9 cellular contexts compared by ENCODE assay signal in the genomic region with DNA sequence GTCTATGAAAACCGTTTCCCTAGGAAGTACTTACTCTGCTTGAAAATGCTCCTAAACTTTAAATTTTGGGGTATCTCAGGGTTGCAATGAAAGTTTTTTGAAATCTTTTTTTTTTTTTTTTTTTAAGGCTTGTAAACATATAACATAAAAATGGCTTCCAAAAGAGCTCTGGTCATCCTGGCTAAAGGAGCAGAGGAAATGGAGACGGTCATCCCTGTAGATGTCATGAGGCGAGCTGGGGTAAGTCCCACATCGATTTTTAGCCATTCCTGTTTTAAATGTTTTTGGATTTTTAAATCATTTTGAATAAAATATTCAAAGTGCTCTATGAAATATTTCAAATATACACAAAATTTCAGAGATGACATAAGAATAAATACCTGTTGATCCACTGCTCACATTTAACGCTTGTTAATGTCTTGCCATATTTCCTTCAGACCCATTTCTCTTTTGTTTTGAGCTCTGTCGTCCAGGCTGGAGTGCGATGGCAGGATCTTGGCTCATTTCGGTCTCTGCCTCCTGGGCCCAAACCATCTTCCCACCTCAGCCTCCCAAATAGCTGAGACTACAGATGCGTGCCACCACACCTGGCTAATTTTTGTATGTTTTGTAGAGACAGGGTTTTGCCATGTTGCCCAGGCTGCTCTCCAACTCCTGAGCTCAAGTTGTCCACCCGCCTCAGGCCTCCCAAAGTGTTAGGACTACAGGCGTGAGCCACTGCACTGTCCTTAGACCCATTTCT. TPM values are rescaled to one million over a fixed set of nuclear protein-coding genes. Genes with fewer than 3 reads are reported as not detected.
DNase-seq lines count a peak whose midpoint lies in the region; ATAC-seq, FAIRE-seq and TF ChIP-seq lines count a peak whose summit lies in the region.
"Had no signal": no experiment of that assay in that cellular context is flagged by ENCODE, and none has a peak within 500 bp of the region (broad histone marks: within the 10 kb centered on the region; RNA-seq: fewer than 3 reads in every experiment).

No MANE protein-coding gene starts in this region.

- WGBS in A549 (ENCODE audit: missing lambda C conversion rate): 81% methylated on average over 11 of the region's 11 CpGs
- WGBS in mesenchymal stem cell: 92% methylated on average over 9 of the region's 11 CpGs

- H4K91ac ChIP-seq in mesenchymal stem cell (ENCODE audit: low read length): no peak overlapping the region

- H3K79me1 ChIP-seq in mesenchymal stem cell (replicated peaks; ENCODE audit: low read length, poor library complexity, severe bottlenecking): peaks cover 5% of the 10 kb centered on the region

- no peak for TF ChIP-seq POLR2A in A549 (IDR thresholded peaks at IDR 0.05; ENCODE audit: low read length)

- intact Hi-C loops in ascending aorta (cut with DNase I): no loop called here

- no peak overlapping the region for H3K14ac ChIP-seq in mesenchymal stem cell (ENCODE audit: low read length in 2 of 2)

- H2AK5ac ChIP-seq in mesenchymal stem cell (ENCODE audit: low read length, severe bottlenecking): no peak overlapping the region

- H2BK15ac ChIP-seq in mesenchymal stem cell (ENCODE audit: low read depth, poor library complexity, severe bottlenecking): no peak overlapping the region

- peak overlapping the region; percentile 96 for H3K4me3 ChIP-seq in A549
- H3K4me3 ChIP-seq in HEK293 (ENCODE audit: low read depth, low read length): peak overlapping the region; percentile 80
- peak overlapping the region; percentile 72 for H3K4me3 ChIP-seq in ascending aorta
- peak overlapping the region in 1 of 2 experiments; percentile 96 for H3K4me3 ChIP-seq in mesenchymal stem cell (ENCODE audit: insufficient read depth in 1 of 2, low read depth in 1 of 2, low read length in 2 of 2)

- H3K9ac ChIP-seq in mesenchymal stem cell (ENCODE audit: low read length): peak overlapping the region; percentile 90

- H3K27ac ChIP-seq in A549: peak overlapping the region; percentile 91 to 99; a peak in 4 of 6 replicates
- no peak overlapping the region for H3K27ac ChIP-seq in HEK293 (ENCODE audit: extremely low read depth, low read depth, low read length)
- H3K27ac ChIP-seq in ascending aorta: peak overlapping the region; percentile 90 to 91
- no peak overlapping the region for H3K27ac ChIP-seq in mesenchymal stem cell (ENCODE audit: low read length, poor library complexity, severe bottlenecking)

- ATAC-seq in A549: no peak
- no peak for ATAC-seq in GM21786 (IDR thresholded peaks at IDR 0.05; ENCODE audit: unreplicated experiment)
- no peak for ATAC-seq in HG02763 (IDR thresholded peaks at IDR 0.05; ENCODE audit: unreplicated experiment)

- H3K4me1 ChIP-seq in A549 (peaks cover 10% of the 10 kb centered on the region; the same call in 1 of the 3 replicates), HEK293 (ENCODE audit: control insufficient read depth, insufficient read depth, low read length) (no peaks in the 10 kb centered on the region), ascending aorta (peaks cover 0 to 53% of the 10 kb centered on the region in 2 donors), mesenchymal stem cell (ENCODE audit: control insufficient read depth, insufficient read depth, low read depth, low read length) (peaks cover 6% of the 10 kb centered on the region)

- CTCF ChIA-PET in A549 (lab: Yijun Ruan, JAX) (interaction anchor here (0.6 to 2.7 kb wide), 5 partner anchors 10 to 367 kb away, joined by 3 to 16 read pairs (median 3); no protein-coding TSS in a partner anchor), HEK293 (lab: Yijun Ruan, JAX) (interaction anchor here (0.6 to 1.3 kb wide), 3 partner anchors 12 to 91 kb away, joined by 3 to 9 read pairs (median 4); no protein-coding TSS in a partner anchor)

- TF ChIP-seq EP300 in A549 (IDR thresholded peaks at IDR 0.05): no peak

- H2BK12ac ChIP-seq in mesenchymal stem cell (ENCODE audit: low read length in 2 of 2): no peak overlapping the region

- no peak for TF ChIP-seq CTCF in A549 (IDR thresholded peaks at IDR 0.05)
- no peak for TF ChIP-seq CTCF in HEK293 (tag by site-specific recombination; IDR thresholded peaks at IDR 0.05)
- TF ChIP-seq CTCF in ascending aorta (IDR thresholded peaks at IDR 0.05): no peak

- H2BK120ac ChIP-seq in mesenchymal stem cell (ENCODE audit: low read depth, low read length): no peak overlapping the region

- POLR2A ChIA-PET in A549 (lab: Yijun Ruan, JAX) (interaction anchor here (0.6 to 0.7 kb wide), 2 partner anchors 44 to 297 kb away, joined by 3 read pairs; no protein-coding TSS in a partner anchor), HEK293 (lab: Yijun Ruan, JAX) (interaction anchor here (0.5 to 1.6 kb wide), 6 partner anchors 13 to 855 kb away, joined by 3 to 7 read pairs (median 6); a partner anchor contains a TSS)

- no peak for DNase-seq in A549 (ENCODE audit: low read depth in 1 of 2, low spot score in 1 of 2)
- DNase-seq in ascending aorta (ENCODE audit: low spot score in 2 of 2): peak in 1 of 2 donors; percentile 45
- no peak for DNase-seq in mesenchymal stem cell
- DNase-seq in NOMO-1 (lab: John Stamatoyannopoulos, UW; ENCODE audit: unreplicated experiment in 2 of 2): no peak
- no peak for DNase-seq in NCI-H345 treated with DMSO at 0.1 percent for 48 hours (lab: John Stamatoyannopoulos, UW; ENCODE audit: unreplicated experiment)

- no peak overlapping the region for H3K18ac ChIP-seq in mesenchymal stem cell (ENCODE audit: low read depth in 1 of 2, low read length in 2 of 2)

- H2AFZ ChIP-seq in mesenchymal stem cell (ENCODE audit: low read depth, low read length): no peak overlapping the region

- H3K27me3 ChIP-seq in ascending aorta: no peaks in the 10 kb centered on the region
- no peaks in the 10 kb centered on the region for H3K27me3 ChIP-seq in mesenchymal stem cell (ENCODE audit: control insufficient read depth in 1 of 2, insufficient read depth in 1 of 2, low read length in 2 of 2)

- H3K23ac ChIP-seq in mesenchymal stem cell (ENCODE audit: low read length in 2 of 2): no peak overlapping the region

- FAIRE-seq in A549 (lab: Jason Lieb, UNC): no peak
- FAIRE-seq: TTC549 had no signal

- TF ChIP-seq RAD21 in A549 (conservative IDR thresholded peaks at IDR 0.05 in 1 of 2, IDR thresholded peaks at IDR 0.05 in 1 of 2): no peak

- peak overlapping the region; percentile 84 for H3K4me2 ChIP-seq in A549
- H3K4me2 ChIP-seq in mesenchymal stem cell (ENCODE audit: low read length, poor library complexity, severe bottlenecking): peak overlapping the region; percentile 45

- peaks cover 43 to 51% of the 10 kb centered on the region in 2 experiments for H3K36me3 ChIP-seq in HEK293 (ENCODE audit: control insufficient read depth in 2 of 2, insufficient read depth in 1 of 2, low read length in 2 of 2)
- peaks cover 24 to 27% of the 10 kb centered on the region in 2 donors for H3K36me3 ChIP-seq in ascending aorta
- H3K36me3 ChIP-seq in mesenchymal stem cell (ENCODE audit: control insufficient read depth in 1 of 2, insufficient read depth in 2 of 2, low read depth in 1 of 2, low read length in 2 of 2): peaks cover 21 to 48% of the 10 kb centered on the region in 2 experiments

- no peak overlapping the region for H2BK5ac ChIP-seq in mesenchymal stem cell (ENCODE audit: low read depth, low read length, poor library complexity, severe bottlenecking)

- H3K4ac ChIP-seq in mesenchymal stem cell (ENCODE audit: low read depth in 1 of 2, low read length in 2 of 2): no peak overlapping the region

- H3K9me3 ChIP-seq in A549 (no peaks in the 10 kb centered on the region), HEK293 (ENCODE audit: control insufficient read depth, insufficient read depth, low read depth, low read length) (no peaks in the 10 kb centered on the region), ascending aorta (no peaks in the 10 kb centered on the region), mesenchymal stem cell (ENCODE audit: control insufficient read depth, low read length) (no peaks in the 10 kb centered on the region)

- no peak overlapping the region for H4K8ac ChIP-seq in mesenchymal stem cell (ENCODE audit: low read length)

TF ChIP-seq in A549, 52 proteins besides CTCF, POLR2A, EP300 and RAD21 (continues in another document):
- TF ChIP-seq GATA3 (IDR thresholded peaks at IDR 0.05; ENCODE audit: borderline replicate concordance) (no peak), HOXB13 (CRISPR knock-in tag; IDR thresholded peaks at IDR 0.05; ENCODE audit: low read depth) (no peak)
- TF ChIP-seq, protein P1, sequence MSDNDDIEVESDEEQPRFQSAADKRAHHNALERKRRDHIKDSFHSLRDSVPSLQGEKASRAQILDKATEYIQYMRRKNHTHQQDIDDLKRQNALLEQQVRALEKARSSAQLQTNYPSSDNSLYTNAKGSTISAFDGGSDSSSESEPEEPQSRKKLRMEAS (IDR thresholded peaks at IDR 0.05): no peak

TF ChIP-seq in HEK293, 187 proteins besides CTCF, POLR2A, EP300 and RAD21:
- no peak for TF ChIP-seq ZNF571 (tag by site-specific recombination; IDR thresholded peaks at IDR 0.05)
- no peak for TF ChIP-seq ZNF239 (tag by site-specific recombination; IDR thresholded peaks at IDR 0.05)
- TF ChIP-seq SCRT2 (tag by site-specific recombination; IDR thresholded peaks at IDR 0.05): peak; percentile 87
- TF ChIP-seq, protein P2, sequence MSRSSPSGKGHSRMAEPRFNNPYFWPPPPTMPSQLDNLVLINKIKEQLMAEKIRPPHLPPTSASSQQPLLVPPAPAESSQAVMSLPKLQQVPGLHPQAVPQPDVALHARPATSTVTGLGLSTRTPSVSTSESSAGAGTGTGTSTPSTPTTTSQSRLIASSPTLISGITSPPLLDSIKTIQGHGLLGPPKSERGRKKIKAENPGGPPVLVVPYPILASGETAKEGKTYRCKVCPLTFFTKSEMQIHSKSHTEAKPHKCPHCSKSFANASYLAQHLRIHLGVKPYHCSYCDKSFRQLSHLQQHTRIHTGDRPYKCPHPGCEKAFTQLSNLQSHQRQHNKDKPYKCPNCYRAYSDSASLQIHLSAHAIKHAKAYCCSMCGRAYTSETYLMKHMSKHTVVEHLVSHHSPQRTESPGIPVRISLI (tag by site-specific recombination; IDR thresholded peaks at IDR 0.05): peak; percentile 47; the same call in 1 of the 2 replicates
TF ChIP-seq in HEK293: peak in this region for 2.

RNA-seq across cellular contexts. Expression of a gene that starts 1.3 kb away (rescaled TPM):
- polyA plus RNA-seq in A549 (2011; rRNA removed) (317 and 446 TPM in 2 replicates), A549 (2017; fragmentation: RNase III; extraction: RNeasy Plus Mini Kit Qiagen cat#74134 plus additional on column Dnase treatment) (364 to 374 TPM (median 372 TPM) in 3 replicates)
- 250 and 287 TPM in 2 replicates for polyA plus RNA-seq in A549 (2012; cell fraction: cytosol; rRNA removed)
- 60.2 and 107 TPM in 2 replicates for polyA plus RNA-seq in A549 (2012; cell fraction: nucleus; rRNA removed)
- 68.9 and 96.2 TPM in 2 replicates for polyA minus RNA-seq in A549 (2011; rRNA and poly(A)+ RNA removed)
- total RNA-seq in ascending aorta: 103 TPM
- 232 TPM for polyA plus RNA-seq in mesenchymal stem cell (2013, experiment 1 of 2)
- polyA plus RNA-seq in mesenchymal stem cell (2013, experiment 2 of 2): 236 TPM

RNA-seq across cellular contexts. Expression of a gene that starts 22.2 kb away (rescaled TPM):
- polyA plus RNA-seq in A549 (2011; rRNA removed) (3.2 and 3.4 TPM in 2 replicates), A549 (2017; fragmentation: RNase III; extraction: RNeasy Plus Mini Kit Qiagen cat#74134 plus additional on column Dnase treatment) (0.75 to 1.8 TPM (median 1.0 TPM) in 3 replicates)
- 0.87 and 1.0 TPM in 2 replicates for polyA plus RNA-seq in A549 (2012; cell fraction: cytosol; rRNA removed)
- 0.83 and 1.5 TPM in 2 replicates for polyA plus RNA-seq in A549 (2012; cell fraction: nucleus; rRNA removed)
- 1.9 and 4.2 TPM in 2 replicates for polyA minus RNA-seq in A549 (2011; rRNA and poly(A)+ RNA removed)
- total RNA-seq in ascending aorta: not detected
- polyA plus RNA-seq in mesenchymal stem cell (2013, experiment 1 of 2): 0.08 TPM
- 0.14 TPM for polyA plus RNA-seq in mesenchymal stem cell (2013, experiment 2 of 2)

Comparison
In these comparisons a context has a peak if more than half of its experiments do, and no peak if none do; other contexts are left out.
1. H3K27ac ChIP-seq: peak in A549 (2 of 2) and ascending aorta (2 of 2); none in HEK293 (single experiment) and mesenchymal stem cell (single experiment).